Comparison of ENCODE assay signal across 8 cellular contexts in the genomic region with DNA sequence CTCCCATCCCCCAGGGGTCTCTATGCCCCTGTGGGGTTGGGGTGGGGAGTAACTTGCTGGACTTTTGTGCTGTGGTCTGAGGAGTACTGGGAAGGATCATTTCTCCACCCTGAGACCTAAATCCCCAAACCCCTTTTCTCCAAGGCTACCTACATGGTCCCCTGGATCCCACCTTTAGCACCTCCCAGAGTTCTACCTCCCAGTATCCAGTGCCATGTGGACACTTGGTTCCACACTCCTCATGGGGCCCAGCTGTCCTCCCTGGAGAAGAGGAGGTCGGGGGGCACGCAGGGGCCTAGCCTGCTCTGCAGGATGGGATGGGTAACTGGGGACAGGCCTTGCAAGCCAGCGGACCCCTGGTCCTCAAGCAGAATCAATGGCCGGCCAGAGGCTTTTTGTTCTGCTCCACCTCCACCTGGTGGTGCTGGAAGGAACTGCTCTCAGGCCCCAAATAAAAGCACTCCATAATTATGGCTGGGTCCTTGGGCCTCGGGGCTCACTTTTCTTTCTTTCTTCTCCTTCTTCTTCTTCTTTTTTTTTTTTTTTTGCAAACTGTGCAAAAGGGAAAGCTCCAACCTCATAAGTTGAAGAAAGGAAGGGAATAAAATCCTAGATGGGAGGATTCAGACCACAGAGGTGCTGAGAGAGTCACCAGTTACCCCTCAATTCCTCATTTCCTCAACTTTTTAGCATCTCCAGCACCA.
DNase-seq lines count a peak whose midpoint lies in the region; ATAC-seq and TF ChIP-seq lines count a peak whose summit lies in the region.

No MANE protein-coding gene starts in this region.

- TF ChIP-seq CTCF in AG10803 (conservative IDR thresholded peaks at IDR 0.05; ENCODE audit: low read length) (peak; percentile 87), chondrocyte (IDR thresholded peaks at IDR 0.05) (peak; percentile 86)

- ATAC-seq in GM18517 (IDR thresholded peaks at IDR 0.05; ENCODE audit: unreplicated experiment) (peak; percentile 53), left lobe of liver (peak; percentile 84), GM18873 (IDR thresholded peaks at IDR 0.05; ENCODE audit: low FRiP score, unreplicated experiment) (no peak)

- H3K27ac Mint-ChIP-seq in chondrocyte (ENCODE audit: unreplicated experiment): no peak overlapping the region

- H3K4me1 Mint-ChIP-seq in chondrocyte (ENCODE audit: low read depth): peaks cover 1% of the 10 kb centered on the region

- DNase-seq in AG10803 (ENCODE audit: low read depth): peak; percentile 51
- peak; percentile 15 for DNase-seq in MV-4-11 (lab: John Stamatoyannopoulos, UW)
- DNase-seq in activated CD4-positive, alpha-beta T cell treated with anti-CD3 and anti-CD28 coated beads for 24 hours (ENCODE audit: low read depth in 2 of 2): peak; percentile 29 to 47
- no peak for DNase-seq in chondrocyte (ENCODE audit: low spot score)
- DNase-seq in left lobe of liver (ENCODE audit: low spot score): peak; percentile 68
- peak; percentile 61 for DNase-seq in stimulated activated CD4-positive, alpha-beta T cell treated with anti-CD3 and anti-CD28 coated beads, Interleukin-4, amount 100 ng/mL, for 1 hour

- H3K9me3 Mint-ChIP-seq in chondrocyte (ENCODE audit: low read depth): no peaks in the 10 kb centered on the region

- peaks cover 46% of the 10 kb centered on the region for H3K27me3 Mint-ChIP-seq in chondrocyte (ENCODE audit: low read depth)

- no peaks in the 10 kb centered on the region for H3K36me3 Mint-ChIP-seq in chondrocyte (ENCODE audit: low read depth)

- H3K4me3 ChIP-seq in AG10803 (ENCODE audit: low read length): no peak overlapping the region

- H3K4me3 Mint-ChIP-seq in chondrocyte (ENCODE audit: unreplicated experiment): no peak overlapping the region
